In genomic region chr14:93832665-93833064, GRCh38 we compare ENCODE assay signal across 18 cellular contexts. TPM values are rescaled to one million over a fixed set of nuclear protein-coding genes. Genes with fewer than 3 reads are reported as not detected.
A peak's percentile ranks its signal among the peaks of the same experiment; 100 is the strongest.
DNase-seq lines count a peak whose midpoint lies in the region; ATAC-seq, FAIRE-seq and TF ChIP-seq lines count a peak whose summit lies in the region.
"Had no signal": no experiment of that assay in that cellular context is flagged by ENCODE, and none has a peak within 500 bp of the region (broad histone marks: within the 10 kb centered on the region; RNA-seq: fewer than 3 reads in every experiment).

No MANE protein-coding gene starts in this region.

- H3K36me3 Mint-ChIP-seq in activated CD4-positive, alpha-beta memory T cell treated with anti-CD3 and anti-CD28 coated beads for 36 hours = no peaks in the 10 kb centered on the region
- H3K36me3 Mint-ChIP-seq in natural killer cell treated with Interleukin-12 subunit alpha and Interleukin-12 subunit beta and Interleukin-15 and Interleukin-18, amount 100 ng/mL, for 72 hours = no peaks in the 10 kb centered on the region
- H3K36me3 Mint-ChIP-seq: CD4-positive, CD25-positive, alpha-beta regulatory T cell had no signal

- no peak overlapping the region for H3K4me3 Mint-ChIP-seq in activated CD4-positive, alpha-beta memory T cell treated with anti-CD3 and anti-CD28 coated beads for 36 hours
- H3K4me3 Mint-ChIP-seq in natural killer cell treated with Interleukin-12 subunit alpha and Interleukin-12 subunit beta and Interleukin-15 and Interleukin-18, amount 100 ng/mL, for 72 hours = no peak overlapping the region
- H3K4me3 Mint-ChIP-seq: CD4-positive, CD25-positive, alpha-beta regulatory T cell; dendritic cell treated with granulocyte-macrophage colony-stimulating factor and Interleukin-4, amounts not matched to agents 40 ng/mL and 50 ng/mL, for 4 days had no signal

- ATAC-seq in pancreas = peak; percentile 81 to 97 (median 94)
- ATAC-seq in natural killer cell treated with Interleukin-12 subunit alpha and Interleukin-12 subunit beta and Interleukin-15 and Interleukin-18, amount 100 ng/mL, for 72 hours = no peak

- H3K4me3 ChIP-seq in breast epithelium (no peak overlapping the region), pancreas (no peak overlapping the region)
- H3K4me3 ChIP-seq: esophagus squamous epithelium, lung had no signal

- no peak overlapping the region for H3K27ac Mint-ChIP-seq in activated CD4-positive, alpha-beta memory T cell treated with anti-CD3 and anti-CD28 coated beads for 36 hours
- no peak overlapping the region for H3K27ac Mint-ChIP-seq in natural killer cell treated with Interleukin-12 subunit alpha and Interleukin-12 subunit beta and Interleukin-15 and Interleukin-18, amount 100 ng/mL, for 72 hours
- H3K27ac Mint-ChIP-seq: dendritic cell treated with granulocyte-macrophage colony-stimulating factor and Interleukin-4, amounts not matched to agents 40 ng/mL and 50 ng/mL, for 4 days had no signal

- H3K27ac ChIP-seq in breast epithelium = no peak overlapping the region
- no peak overlapping the region for H3K27ac ChIP-seq in pancreas
- H3K27ac ChIP-seq: 22Rv1, esophagus squamous epithelium had no signal

- intact Hi-C loops in breast epithelium (cut with DNase I; ENCODE audit: low total_unique reads) = no loop called here
- intact Hi-C loops in pancreas (cut with DNase I) = no loop called here
- intact Hi-C loops in activated CD4-positive, alpha-beta memory T cell treated with anti-CD3 and anti-CD28 coated beads for 36 hours (cut with micrococcal nuclease) = no loop called here

- H3K27me3 ChIP-seq in breast epithelium (no peaks in the 10 kb centered on the region), pancreas (no peaks in the 10 kb centered on the region)

- H3K4me1 ChIP-seq in breast epithelium = no peaks in the 10 kb centered on the region
- no peaks in the 10 kb centered on the region for H3K4me1 ChIP-seq in pancreas

- 3 to 9% methylated on average over 3 of the region's 3 CpGs for WGBS in pancreas, 2 donors

- H3K36me3 ChIP-seq in breast epithelium (no peaks in the 10 kb centered on the region), pancreas (no peaks in the 10 kb centered on the region)
- H3K36me3 ChIP-seq: esophagus squamous epithelium had no signal

- DNase-seq in DMS153 treated with DMSO at 0.1 percent for 48 hours (lab: John Stamatoyannopoulos, UW; ENCODE audit: unreplicated experiment) = peak; percentile 11
- DNase-seq in DMS153 (lab: John Stamatoyannopoulos, UW) = no peak
- DNase-seq in NCI-H2107 (lab: John Stamatoyannopoulos, UW) = peak; percentile 28
- peak; percentile 68 to 77 for DNase-seq in breast epithelium (ENCODE audit: low spot score in 2 of 2)
- peak; percentile 52 to 92 (median 82) for DNase-seq in pancreas
- no peak for DNase-seq in activated CD4-positive, CD25-positive, alpha-beta regulatory T cell (lab: John Stamatoyannopoulos, UW)
- no peak for DNase-seq in activated CD4-positive, alpha-beta memory T cell treated with anti-CD3 and anti-CD28 coated beads for 36 hours
- no peak for DNase-seq in natural killer cell treated with Interleukin-12 subunit alpha and Interleukin-12 subunit beta and Interleukin-15 and Interleukin-18, amount 100 ng/mL, for 72 hours (ENCODE audit: low spot score)
- DNase-seq: activated CD4-positive, alpha-beta T cell treated with anti-CD3 and anti-CD28 coated beads, Interleukin-2, amount 50 U/mL, for 4 hours; CD4-positive, CD25-positive, alpha-beta regulatory T cell; esophagus squamous epithelium; GDM1; stimulated activated CD4-positive, alpha-beta T cell treated with anti-CD3 and anti-CD28 coated beads, Interleukin-4, amount 100 ng/mL, for 4 hours had no signal

- no peak for TF ChIP-seq POLR2A in breast epithelium (IDR thresholded peaks at IDR 0.05)

- FAIRE-seq in pancreas (lab: Jason Lieb, UNC) = no peak
- FAIRE-seq: urothelium cell line had no signal

- H3K4me1 Mint-ChIP-seq in activated CD4-positive, alpha-beta memory T cell treated with anti-CD3 and anti-CD28 coated beads for 36 hours (ENCODE audit: low read depth) = no peaks in the 10 kb centered on the region
- no peaks in the 10 kb centered on the region for H3K4me1 Mint-ChIP-seq in natural killer cell treated with Interleukin-12 subunit alpha and Interleukin-12 subunit beta and Interleukin-15 and Interleukin-18, amount 100 ng/mL, for 72 hours (ENCODE audit: low read depth in 2 of 2)
- H3K4me1 Mint-ChIP-seq: CD4-positive, CD25-positive, alpha-beta regulatory T cell had no signal

- peaks cover 6% of the 10 kb centered on the region for H3K9me3 Mint-ChIP-seq in activated CD4-positive, alpha-beta memory T cell treated with anti-CD3 and anti-CD28 coated beads for 36 hours
- H3K9me3 Mint-ChIP-seq in natural killer cell treated with Interleukin-12 subunit alpha and Interleukin-12 subunit beta and Interleukin-15 and Interleukin-18, amount 100 ng/mL, for 72 hours = no peaks in the 10 kb centered on the region

- H3K9me3 ChIP-seq in breast epithelium (no peaks in the 10 kb centered on the region), pancreas (no peaks in the 10 kb centered on the region)
- H3K9me3 ChIP-seq: esophagus squamous epithelium had no signal

- H3K27me3 Mint-ChIP-seq in activated CD4-positive, alpha-beta memory T cell treated with anti-CD3 and anti-CD28 coated beads for 36 hours = peaks cover 12% of the 10 kb centered on the region
- peaks cover 15 to 18% of the 10 kb centered on the region in 2 donors for H3K27me3 Mint-ChIP-seq in natural killer cell treated with Interleukin-12 subunit alpha and Interleukin-12 subunit beta and Interleukin-15 and Interleukin-18, amount 100 ng/mL, for 72 hours

- CTCF ChIA-PET in activated CD4-positive, alpha-beta memory T cell treated with anti-CD3 and anti-CD28 coated beads for 36 hours (lab: Charles Lee) = interaction anchor here (1.0 kb wide), 1 partner anchor 74 kb away, joined by 3 read pairs; no protein-coding TSS in a partner anchor

- TF ChIP-seq CTCF in breast epithelium (IDR thresholded peaks at IDR 0.05) (no peak), pancreas (IDR thresholded peaks at IDR 0.05) (no peak)

- POLR2A ChIA-PET in activated CD4-positive, alpha-beta memory T cell treated with anti-CD3 and anti-CD28 coated beads for 36 hours (lab: Charles Lee) = no interaction called here

RNA-seq across cellular contexts. Expression of gene PRIMA1, which starts 44.4 kb away (rescaled TPM):
- 1 to 10 TPM in 2 of 3 donors, under 1 TPM in 1; 0.98 to 2.1 (median 1.3) TPM for total RNA-seq in breast epithelium
- total RNA-seq in pancreas = under 1 TPM; 0.28 to 0.56 (median 0.33) TPM
- under 1 TPM; 0.27 to 0.61 TPM for polyA plus RNA-seq in pancreas
- total RNA-seq in activated CD4-positive, alpha-beta memory T cell treated with anti-CD3 and anti-CD28 coated beads for 36 hours = not detected
- not detected for total RNA-seq in natural killer cell treated with Interleukin-12 subunit alpha and Interleukin-12 subunit beta and Interleukin-15 and Interleukin-18, amount 100 ng/mL, for 72 hours
- total RNA-seq: CD4-positive, CD25-positive, alpha-beta regulatory T cell had no signal
- polyA plus RNA-seq: CD4-positive, CD25-positive, alpha-beta regulatory T cell; neural cell had no signal

Comparison
In these comparisons a context has a peak if more than half of its experiments do, and no peak if none do; other contexts are left out.
1. DNase-seq: peak in DMS153 treated with DMSO at 0.1 percent for 48 hours (single experiment), NCI-H2107 (single experiment), breast epithelium (2 of 2) and pancreas (6 of 6); none in DMS153 (single experiment), activated CD4-positive, CD25-positive, alpha-beta regulatory T cell (0 of 4), activated CD4-positive, alpha-beta memory T cell treated with anti-CD3 and anti-CD28 coated beads for 36 hours (single experiment) and natural killer cell treated with Interleukin-12 subunit alpha and Interleukin-12 subunit beta and Interleukin-15 and Interleukin-18, amount 100 ng/mL, for 72 hours (single experiment).
2. ATAC-seq: peak in pancreas (4 of 4); none in natural killer cell treated with Interleukin-12 subunit alpha and Interleukin-12 subunit beta and Interleukin-15 and Interleukin-18, amount 100 ng/mL, for 72 hours (0 of 2).